Comparison of ENCODE assay signal across 1 cellular context in the genomic region with DNA sequence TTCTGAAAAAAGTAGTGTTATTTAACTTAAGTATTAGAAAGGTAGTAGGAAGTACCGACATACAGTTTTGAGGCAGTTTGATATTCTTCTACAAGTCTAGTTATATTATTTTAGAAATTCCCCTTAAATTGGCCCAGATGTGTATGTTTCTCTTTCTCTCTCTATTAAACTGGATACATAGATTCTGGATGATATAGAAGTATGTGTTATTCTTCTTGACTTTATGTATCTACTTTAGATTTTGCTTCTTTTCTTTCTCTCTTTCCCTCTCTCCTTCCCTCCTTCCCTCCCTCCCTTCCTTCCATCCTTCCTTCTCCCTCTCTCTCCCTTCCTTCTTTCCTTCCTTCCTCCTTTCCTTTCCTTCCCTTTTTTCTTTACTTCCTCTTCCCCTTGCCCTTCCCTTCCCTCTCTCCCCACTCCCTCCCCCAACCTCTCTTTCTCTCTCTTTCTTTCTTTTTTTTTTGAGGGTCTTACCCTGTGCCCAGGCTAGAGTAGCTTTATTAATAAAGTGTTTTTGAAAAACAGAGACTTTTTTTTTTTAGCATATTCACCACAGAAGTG.
TF ChIP-seq lines count a peak whose summit lies in the region.

No MANE protein-coding gene starts in this region.

TF ChIP-seq in K562, 482 proteins besides CTCF, POLR2A, EP300 and RAD21 (continued from another document):
- no peak for TF ChIP-seq MIER1 (IDR thresholded peaks at IDR 0.05; ENCODE audit: low read depth)
- no peak for TF ChIP-seq U2AF1 (optimal IDR thresholded peaks at IDR 0.05; ENCODE audit: low read depth, low read length)
- TF ChIP-seq BRCA1 (IDR thresholded peaks at IDR 0.05), result no peak
- no peak for TF ChIP-seq BRCA1 (CRISPR knock-in tag; IDR thresholded peaks at IDR 0.05)
- TF ChIP-seq HDAC2 (IDR thresholded peaks at IDR 0.05), result no peak
- 0 out of 2 replicates have a peak, but pooled peaks have one; percentile 55 for TF ChIP-seq TSC22D4 (tag; IDR thresholded peaks at IDR 0.05)
- 0 out of 2 replicates have a peak, but pooled peaks have one; percentile 34 for TF ChIP-seq NKRF (IDR thresholded peaks at IDR 0.05; ENCODE audit: borderline replicate concordance)
- peak; percentile 63; the same call in 1 of the 2 replicates for TF ChIP-seq MTA1 (IDR thresholded peaks at IDR 0.05; ENCODE audit: borderline replicate concordance)
- TF ChIP-seq, protein P1, sequence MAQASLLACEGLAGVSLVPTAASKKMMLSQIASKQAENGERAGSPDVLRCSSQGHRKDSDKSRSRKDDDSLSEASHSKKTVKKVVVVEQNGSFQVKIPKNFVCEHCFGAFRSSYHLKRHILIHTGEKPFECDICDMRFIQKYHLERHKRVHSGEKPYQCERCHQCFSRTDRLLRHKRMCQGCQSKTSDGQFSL (CRISPR knock-in tag; IDR thresholded peaks at IDR 0.05), result no peak
- TF ChIP-seq, protein P1 (tag; IDR thresholded peaks at IDR 0.05), result no peak
- no peak for TF ChIP-seq LEF1 (IDR thresholded peaks at IDR 0.05)
- TF ChIP-seq RFX5 (IDR thresholded peaks at IDR 0.05; ENCODE audit: low read depth, low read length), result no peak
- no peak for TF ChIP-seq ATF7 (IDR thresholded peaks at IDR 0.05)
- 0 out of 4 replicates have a peak, but pooled peaks of 1 of the 2 experiments have one; percentile 35 for TF ChIP-seq ARNT (IDR thresholded peaks at IDR 0.05)
- no peak for TF ChIP-seq NUFIP1 (IDR thresholded peaks at IDR 0.05; ENCODE audit: partially characterized antibody)
- TF ChIP-seq SUPT5H (IDR thresholded peaks at IDR 0.05), result 0 out of 2 replicates have a peak, but pooled peaks have one; percentile 17
- TF ChIP-seq PHB (CRISPR knock-in tag; IDR thresholded peaks at IDR 0.05), result no peak
- no peak for TF ChIP-seq MTF1 (CRISPR knock-in tag; IDR thresholded peaks at IDR 0.05; ENCODE audit: borderline replicate concordance)
- TF ChIP-seq THRB (CRISPR knock-in tag; conservative IDR thresholded peaks at IDR 0.05), result peak; percentile 89; the same call in 1 of the 2 replicates
- TF ChIP-seq PCBP2 (IDR thresholded peaks at IDR 0.05; ENCODE audit: low read depth, low read length, poor library complexity, severe bottlenecking), result peak; percentile 95
- 0 out of 2 replicates have a peak, but pooled peaks have one; percentile 16 for TF ChIP-seq CHAMP1 (IDR thresholded peaks at IDR 0.05)
- no peak for TF ChIP-seq POLR2G (IDR thresholded peaks at IDR 0.05; ENCODE audit: low read depth, low read length)
- 0 out of 2 replicates have a peak, but pooled peaks have one; percentile 24 for TF ChIP-seq YBX1 (IDR thresholded peaks at IDR 0.05)
- peak in 1 of 2 experiments; percentile 21; a peak in 1 of 4 replicates for TF ChIP-seq FOXK2 (conservative IDR thresholded peaks at IDR 0.05 in 1 of 2, IDR thresholded peaks at IDR 0.05 in 1 of 2; ENCODE audit: low read depth in 2 of 2)
- no peak for TF ChIP-seq PHF21A (IDR thresholded peaks at IDR 0.05; ENCODE audit: borderline replicate concordance, low read depth)
- TF ChIP-seq SMAD2 (IDR thresholded peaks at IDR 0.05; ENCODE audit: low read depth, low read length), result no peak
- no peak for TF ChIP-seq SMAD4 (CRISPR knock-in tag; conservative IDR thresholded peaks at IDR 0.05)
- TF ChIP-seq ZNF639 (CRISPR knock-in tag; conservative IDR thresholded peaks at IDR 0.05 in 1 of 2, IDR thresholded peaks at IDR 0.05 in 1 of 2), result no peak
- TF ChIP-seq GATA2 (CRISPR knock-in tag; IDR thresholded peaks at IDR 0.05), result no peak
- TF ChIP-seq MYBL2 (IDR thresholded peaks at IDR 0.05; ENCODE audit: low read depth), result peak; percentile 21; the same call in 1 of the 2 replicates
- no peak for TF ChIP-seq MYBL2 (CRISPR knock-in tag; IDR thresholded peaks at IDR 0.05; ENCODE audit: borderline replicate concordance)
- TF ChIP-seq PCBP1 (IDR thresholded peaks at IDR 0.05; ENCODE audit: low read depth, low read length, poor library complexity, severe bottlenecking), result no peak
- TF ChIP-seq HNRNPH1 (optimal IDR thresholded peaks at IDR 0.05; ENCODE audit: low read depth, low read length), result no peak
- TF ChIP-seq ARHGAP35 (IDR thresholded peaks at IDR 0.05; ENCODE audit: partially characterized antibody), result peak; percentile 57
- TF ChIP-seq NCOA2 (IDR thresholded peaks at IDR 0.05; ENCODE audit: partially characterized antibody in 2 of 2), result no peak
- TF ChIP-seq, protein P2, sequence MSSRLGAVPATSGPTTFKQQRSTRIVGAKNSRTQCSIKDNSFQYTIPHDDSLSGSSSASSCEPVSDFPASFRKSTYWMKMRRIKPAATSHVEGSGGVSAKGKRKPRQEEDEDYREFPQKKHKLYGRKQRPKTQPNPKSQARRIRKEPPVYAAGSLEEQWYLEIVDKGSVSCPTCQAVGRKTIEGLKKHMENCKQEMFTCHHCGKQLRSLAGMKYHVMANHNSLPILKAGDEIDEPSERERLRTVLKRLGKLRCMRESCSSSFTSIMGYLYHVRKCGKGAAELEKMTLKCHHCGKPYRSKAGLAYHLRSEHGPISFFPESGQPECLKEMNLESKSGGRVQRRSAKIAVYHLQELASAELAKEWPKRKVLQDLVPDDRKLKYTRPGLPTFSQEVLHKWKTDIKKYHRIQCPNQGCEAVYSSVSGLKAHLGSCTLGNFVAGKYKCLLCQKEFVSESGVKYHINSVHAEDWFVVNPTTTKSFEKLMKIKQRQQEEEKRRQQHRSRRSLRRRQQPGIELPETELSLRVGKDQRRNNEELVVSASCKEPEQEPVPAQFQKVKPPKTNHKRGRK (tag; IDR thresholded peaks at IDR 0.05), result peak; percentile 91
- TF ChIP-seq ZNF644 (tag; IDR thresholded peaks at IDR 0.05; ENCODE audit: low read depth), result no peak
- TF ChIP-seq ZZZ3 (IDR thresholded peaks at IDR 0.05), result 0 out of 2 replicates have a peak, but pooled peaks have one; percentile 55
- TF ChIP-seq, protein P3, sequence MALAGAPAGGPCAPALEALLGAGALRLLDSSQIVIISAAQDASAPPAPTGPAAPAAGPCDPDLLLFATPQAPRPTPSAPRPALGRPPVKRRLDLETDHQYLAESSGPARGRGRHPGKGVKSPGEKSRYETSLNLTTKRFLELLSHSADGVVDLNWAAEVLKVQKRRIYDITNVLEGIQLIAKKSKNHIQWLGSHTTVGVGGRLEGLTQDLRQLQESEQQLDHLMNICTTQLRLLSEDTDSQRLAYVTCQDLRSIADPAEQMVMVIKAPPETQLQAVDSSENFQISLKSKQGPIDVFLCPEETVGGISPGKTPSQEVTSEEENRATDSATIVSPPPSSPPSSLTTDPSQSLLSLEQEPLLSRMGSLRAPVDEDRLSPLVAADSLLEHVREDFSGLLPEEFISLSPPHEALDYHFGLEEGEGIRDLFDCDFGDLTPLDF (CRISPR knock-in tag; IDR thresholded peaks at IDR 0.05), result no peak
- TF ChIP-seq SIN3B (IDR thresholded peaks at IDR 0.05; ENCODE audit: low read depth), result no peak
- peak; percentile 16; the same call in 1 of the 2 replicates for TF ChIP-seq NCOR1 (IDR thresholded peaks at IDR 0.05)
- no peak for TF ChIP-seq RBM39 (optimal IDR thresholded peaks at IDR 0.05; ENCODE audit: low read depth, low read length)
- no peak for TF ChIP-seq FIP1L1 (IDR thresholded peaks at IDR 0.05; ENCODE audit: low read depth, low read length, poor library complexity, severe bottlenecking)
- no peak for TF ChIP-seq RBFOX2 (IDR thresholded peaks at IDR 0.05; ENCODE audit: low read depth, low read length)
- TF ChIP-seq ZMIZ1 (IDR thresholded peaks at IDR 0.05; ENCODE audit: low read depth in 2 of 2, low read length in 2 of 2), result no peak
- TF ChIP-seq SREBF1 (IDR thresholded peaks at IDR 0.05; ENCODE audit: borderline replicate concordance, low read depth, low read length), result no peak
- TF ChIP-seq TAF1 (IDR thresholded peaks at IDR 0.05; ENCODE audit: control insufficient read depth, extremely low read depth, insufficient read depth, low read length, severe bottlenecking), result no peak
